In genomic region chr19:56875717-56876116, GRCh38 we compare ENCODE assay signal across 9 cellular contexts. TPM values are rescaled to one million over a fixed set of nuclear protein-coding genes. Genes with fewer than 3 reads are reported as not detected.
"Had no signal": no experiment of that assay in that cellular context is flagged by ENCODE, and none has a peak within 500 bp of the region (broad histone marks: within the 10 kb centered on the region; RNA-seq: fewer than 3 reads in every experiment).

No MANE protein-coding gene starts in this region.

- H3K4me2 ChIP-seq: KMS-11 had no signal

- H3K9ac ChIP-seq: KMS-11 had no signal

- FAIRE-seq: HTR-8/SVneo, K562 had no signal

- DNase-seq: KBM-7, KG1 had no signal

- H3K27ac ChIP-seq: HL-60, KMS-11 had no signal

- ATAC-seq: K562 had no signal

- H3K4me3 ChIP-seq: K562 had no signal

RNA-seq across cellular contexts. Expression of gene PEG3, which starts 35.2 kb away (rescaled TPM):
- total RNA-seq: HT-29, HT1080 had no signal
- polyA plus RNA-seq: IgD-negative memory B cell had no signal

RNA-seq across cellular contexts. Expression of gene ZIM2, which starts 35.2 kb away (rescaled TPM):
- total RNA-seq: HT-29, HT1080, K562 had no signal
- polyA plus RNA-seq: IgD-negative memory B cell, K562 had no signal
